ENCODE assay signal across 8 cellular contexts in genomic region chr11:61792310-61793083, GRCh38. TPM values are rescaled to one million over a fixed set of nuclear protein-coding genes. Genes with fewer than 3 reads are reported as not detected.
DNase-seq lines count a peak whose midpoint lies in the region; ATAC-seq and TF ChIP-seq lines count a peak whose summit lies in the region.

A gene with protein sequence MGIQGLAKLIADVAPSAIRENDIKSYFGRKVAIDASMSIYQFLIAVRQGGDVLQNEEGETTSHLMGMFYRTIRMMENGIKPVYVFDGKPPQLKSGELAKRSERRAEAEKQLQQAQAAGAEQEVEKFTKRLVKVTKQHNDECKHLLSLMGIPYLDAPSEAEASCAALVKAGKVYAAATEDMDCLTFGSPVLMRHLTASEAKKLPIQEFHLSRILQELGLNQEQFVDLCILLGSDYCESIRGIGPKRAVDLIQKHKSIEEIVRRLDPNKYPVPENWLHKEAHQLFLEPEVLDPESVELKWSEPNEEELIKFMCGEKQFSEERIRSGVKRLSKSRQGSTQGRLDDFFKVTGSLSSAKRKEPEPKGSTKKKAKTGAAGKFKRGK (plus strand): TSS chr11:61792911. CDS start chr11:61795362, 2,451 bp downstream.
TSS of gene TMEM258 (minus strand) at chr11:61792599. CDS start at chr11:61792558, 41 bp downstream.

- no peaks in the 10 kb centered on the region for H3K27me3 Mint-ChIP-seq in activated naive CD4-positive, alpha-beta T cell treated with anti-CD3 and anti-CD28 coated beads for 36 hours (ENCODE audit: low read depth)

- peaks cover 0 to 39% (median 22%) of the 10 kb centered on the region in 3 donors for H3K4me1 ChIP-seq in gastroesophageal sphincter
- peaks cover 30% of the 10 kb centered on the region for H3K4me1 ChIP-seq in suprapubic skin

- peak within 1 kb of the TSS; percentile 94 to 97 (median 95) for H3K27ac ChIP-seq in gastroesophageal sphincter
- peak within 1 kb of the TSS; percentile 94 for H3K27ac ChIP-seq in suprapubic skin

- H3K4me1 Mint-ChIP-seq in activated naive CD4-positive, alpha-beta T cell treated with anti-CD3 and anti-CD28 coated beads for 36 hours (ENCODE audit: low read depth): peaks cover 42% of the 10 kb centered on the region

- intact Hi-C loops in activated naive CD4-positive, alpha-beta T cell treated with anti-CD3 and anti-CD28 coated beads for 36 hours (cut with micrococcal nuclease): loop anchor here (1.0 to 5.0 kb wide), 8 partner anchors 24 to 365 kb away; partner anchors contain the start of genes CPSF7, FADS3, FTH1 and INCENP

- TF ChIP-seq EP300 in gastroesophageal sphincter (IDR thresholded peaks at IDR 0.05) (no peak), suprapubic skin (IDR thresholded peaks at IDR 0.05) (no peak)

- 2% methylated on average over 23 of the region's 61 CpGs; no CpG with 5 or more reads in 1 of the 2 donors for WGBS in gastroesophageal sphincter (ENCODE audit: low coverage in 1 of 2), 2 donors
- WGBS in suprapubic skin: under 1% methylated on average over 24 of the region's 61 CpGs

- H3K36me3 ChIP-seq in gastroesophageal sphincter (peaks cover 0 to 43% of the 10 kb centered on the region in 2 donors), suprapubic skin (peaks cover 40% of the 10 kb centered on the region)

- H3K27me3 ChIP-seq in gastroesophageal sphincter: no peaks in the 10 kb centered on the region
- H3K27me3 ChIP-seq in suprapubic skin: no peaks in the 10 kb centered on the region

- peaks cover 52% of the 10 kb centered on the region for H3K36me3 Mint-ChIP-seq in activated naive CD4-positive, alpha-beta T cell treated with anti-CD3 and anti-CD28 coated beads for 36 hours (ENCODE audit: low read depth)

- H3K27ac Mint-ChIP-seq in activated naive CD4-positive, alpha-beta T cell treated with anti-CD3 and anti-CD28 coated beads for 36 hours: peak within 1 kb of the TSS; percentile 100

- peak within 1 kb of the TSS; percentile 84 to 97 for H3K4me3 ChIP-seq in gastroesophageal sphincter
- H3K4me3 ChIP-seq in suprapubic skin: peak within 1 kb of the TSS; percentile 68

- TF ChIP-seq CTCF in gastroesophageal sphincter (IDR thresholded peaks at IDR 0.05): peak in 3 of 4 experiments; percentile 17 to 53 (median 44)
- TF ChIP-seq CTCF in suprapubic skin (IDR thresholded peaks at IDR 0.05): no peak

- ATAC-seq in gastroesophageal sphincter: peak; percentile 93

- peak; percentile 93 for DNase-seq in GM03348 (ENCODE audit: low spot score)
- DNase-seq in HEK293T (ENCODE audit: extremely low spot score): peak; percentile 90
- DNase-seq in MV-4-11 (lab: John Stamatoyannopoulos, UW): peak; percentile 90
- peak; percentile 95 for DNase-seq in SK-N-DZ (ENCODE audit: low spot score)
- peak; percentile 91 for DNase-seq in activated naive CD4-positive, alpha-beta T cell treated with anti-CD3 and anti-CD28 coated beads for 36 hours
- peak; percentile 70 to 100 (median 94) for DNase-seq in nucleus accumbens (lab: John Stamatoyannopoulos, UW)
- DNase-seq in suprapubic skin (ENCODE audit: low spot score in 2 of 2): peak; percentile 95 to 97

- POLR2A ChIA-PET in HEK293T (lab: Yijun Ruan, JAX): interaction anchor here (0.7 to 2.8 kb wide), 23 partner anchors 9 to 331 kb away, joined by 3 to 27 read pairs (median 3); partner anchors contain the start of genes FADS1 and INCENP

- TF ChIP-seq POLR2A in gastroesophageal sphincter (IDR thresholded peaks at IDR 0.05): peak; percentile 24 to 44
- TF ChIP-seq POLR2A in suprapubic skin (IDR thresholded peaks at IDR 0.05): peak in 1 of 2 donors; percentile 81

- H3K4me3 Mint-ChIP-seq in activated naive CD4-positive, alpha-beta T cell treated with anti-CD3 and anti-CD28 coated beads for 36 hours: peak within 1 kb of the TSS; percentile 97

- CTCF ChIA-PET in HEK293T (lab: Yijun Ruan, JAX): interaction anchor here (0.7 to 1.4 kb wide), 4 partner anchors 39 to 392 kb away, joined by 3 to 6 read pairs (median 3); no protein-coding TSS in a partner anchor
- CTCF ChIA-PET in activated naive CD4-positive, alpha-beta T cell treated with anti-CD3 and anti-CD28 coated beads for 36 hours (lab: Charles Lee): interaction anchor here (0.8 to 2.5 kb wide), 4 partner anchors 12 to 289 kb away, joined by 3 to 8 read pairs (median 4); no protein-coding TSS in a partner anchor

- H3K9me3 Mint-ChIP-seq in activated naive CD4-positive, alpha-beta T cell treated with anti-CD3 and anti-CD28 coated beads for 36 hours: no peaks in the 10 kb centered on the region

- H3K9me3 ChIP-seq in gastroesophageal sphincter: no peaks in the 10 kb centered on the region
- no peaks in the 10 kb centered on the region for H3K9me3 ChIP-seq in suprapubic skin

TF ChIP-seq in HEK293T, 16 proteins besides CTCF, POLR2A, EP300 and RAD21:
- peak; percentile 91 for TF ChIP-seq ELF4 (IDR thresholded peaks at IDR 0.05)
- TF ChIP-seq L3MBTL2 (conservative IDR thresholded peaks at IDR 0.05): peak; percentile 91
- no peak for TF ChIP-seq ARNT (IDR thresholded peaks at IDR 0.05)
- no peak for TF ChIP-seq TARDBP (IDR thresholded peaks at IDR 0.05)
- TF ChIP-seq SUZ12 (IDR thresholded peaks at IDR 0.05): peak; percentile 94
- TF ChIP-seq BHLHE40 (IDR thresholded peaks at IDR 0.05; ENCODE audit: borderline replicate concordance): no peak
- 0 out of 2 replicates have a peak, but pooled peaks have one; percentile 26 for TF ChIP-seq NFRKB (IDR thresholded peaks at IDR 0.05)

RNA-seq across cellular contexts. Expression of the first gene that starts in this region (rescaled TPM):
- polyA plus RNA-seq in SK-N-DZ (2014; cell fraction: cytosol; rRNA removed): 184 and 207 TPM in 2 replicates
- 56.1 and 83.9 TPM in 2 replicates for polyA plus RNA-seq in SK-N-DZ (2014; cell fraction: nucleus; rRNA removed)
- 10 to 100 TPM; 74.7 to 75.9 TPM for total RNA-seq in activated naive CD4-positive, alpha-beta T cell treated with anti-CD3 and anti-CD28 coated beads for 36 hours
- 10 to 100 TPM in 1 of 4 donors, 1 to 10 TPM in 3; 7.1 to 14.2 (median 8.1) TPM for total RNA-seq in gastroesophageal sphincter
- total RNA-seq in suprapubic skin: 10 to 100 TPM in 2 of 4 donors, 1 to 10 TPM in 2; 6.9 to 14.0 (median 9.2) TPM

RNA-seq across cellular contexts. Expression of gene TMEM258, which starts in this region (rescaled TPM):
- polyA plus RNA-seq in SK-N-DZ (2014; cell fraction: cytosol; rRNA removed): 147 and 242 TPM in 2 replicates
- polyA plus RNA-seq in SK-N-DZ (2014; cell fraction: nucleus; rRNA removed): 86.1 and 95.3 TPM in 2 replicates
- 100 to 1,000 TPM; 166 to 167 TPM for total RNA-seq in activated naive CD4-positive, alpha-beta T cell treated with anti-CD3 and anti-CD28 coated beads for 36 hours
- total RNA-seq in gastroesophageal sphincter: 10 to 100 TPM; 31.4 to 36.7 (median 33.3) TPM
- total RNA-seq in suprapubic skin: 10 to 100 TPM; 29.7 to 44.8 (median 35.9) TPM

Comparison
In these comparisons a context has a peak if more than half of its experiments do, and no peak if none do; other contexts are left out.
1. Peak in every context shown above with its lines: DNase-seq, ATAC-seq, H3K4me3 ChIP-seq and H3K27ac ChIP-seq.
2. RNA of the first gene that starts in this region (total RNA-seq): 74.7 to 75.9 TPM in activated naive CD4-positive, alpha-beta T cell treated with anti-CD3 and anti-CD28 coated beads for 36 hours; 6.9 to 14.0 TPM in suprapubic skin and 7.1 to 14.2 TPM in gastroesophageal sphincter; every median in the first group is over 4 times any median in the second.
3. CTCF ChIP-seq: peak in gastroesophageal sphincter (3 of 4); none in suprapubic skin (0 of 2).